ENCODE assay signal across 15 cellular contexts in the genomic region with DNA sequence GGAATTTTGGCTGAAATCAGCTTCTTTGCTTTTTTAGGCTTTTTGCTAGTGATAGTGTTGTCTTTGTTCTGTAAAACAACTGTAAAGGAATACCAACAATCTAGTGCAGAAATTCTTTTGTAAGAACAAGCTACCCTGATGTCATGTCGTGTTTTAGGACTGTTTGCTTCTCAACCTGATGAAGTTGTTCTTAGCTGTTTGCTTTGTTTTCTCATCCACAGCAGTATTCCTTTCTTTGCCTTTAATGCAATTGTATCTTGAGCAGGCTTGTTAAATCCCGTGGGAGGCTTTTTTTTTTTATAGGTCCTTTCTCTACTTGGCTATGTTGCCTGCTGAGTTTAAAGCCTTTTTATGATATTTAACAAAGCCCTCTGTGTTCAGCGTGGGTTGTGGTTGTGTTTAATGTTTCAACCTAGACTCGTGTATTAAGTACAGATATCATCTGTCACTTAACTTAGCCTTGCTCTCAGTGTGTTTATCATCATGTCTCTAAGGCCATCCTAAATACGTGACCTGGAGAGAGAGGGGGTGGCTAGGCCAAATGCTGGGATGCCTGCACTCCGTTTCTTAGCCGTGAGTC. TPM values are rescaled to one million over a fixed set of nuclear protein-coding genes. Genes with fewer than 3 reads are reported as not detected.
DNase-seq lines count a peak whose midpoint lies in the region; ATAC-seq and TF ChIP-seq lines count a peak whose summit lies in the region.
"Had no signal": no experiment of that assay in that cellular context is flagged by ENCODE, and none has a peak within 500 bp of the region (broad histone marks: within the 10 kb centered on the region; RNA-seq: fewer than 3 reads in every experiment).

No MANE protein-coding gene starts in this region.

- H3K4me1 ChIP-seq in vagina (peaks cover 51% of the 10 kb centered on the region), breast epithelium (peaks cover 7 to 11% of the 10 kb centered on the region in 2 donors)

- TF ChIP-seq POLR2A in vagina (IDR thresholded peaks at IDR 0.05) (no peak), breast epithelium (IDR thresholded peaks at IDR 0.05) (no peak)

- no peaks in the 10 kb centered on the region for H3K36me3 ChIP-seq in vagina
- no peaks in the 10 kb centered on the region for H3K36me3 ChIP-seq in breast epithelium
- H3K36me3 ChIP-seq: neutrophil had no signal

- H3K4me3 Mint-ChIP-seq in activated naive CD4-positive, alpha-beta T cell treated with anti-CD3 and anti-CD28 coated beads for 36 hours = no peak overlapping the region
- H3K4me3 Mint-ChIP-seq in activated B cell treated with CpG ODN at 0.5 μM for 24 hours = peak overlapping the region; percentile 28
- no peak overlapping the region for H3K4me3 Mint-ChIP-seq in memory B cell
- H3K4me3 Mint-ChIP-seq: activated T-helper 1 cell treated with anti-CD3 and anti-CD28 coated beads, Interleukin-12 subunit alpha, Interleukin-12 subunit beta, Interleukin-2, Interleukin-4 antibody, amounts not matched to agents 30 ng/mL and 10 ng/mL and 1 ng/mL, durations not matched to agents 14 hours and 24 hours and 36 hours; type B pancreatic cell had no signal

- H3K9me3 ChIP-seq in vagina (no peaks in the 10 kb centered on the region), breast epithelium (no peaks in the 10 kb centered on the region)
- H3K9me3 ChIP-seq: neutrophil had no signal

- TF ChIP-seq CTCF in activated B cell treated with CpG ODN at 0.5 μM for 24 hours (IDR thresholded peaks at IDR 0.05) (no peak), vagina (IDR thresholded peaks at IDR 0.05) (no peak), breast epithelium (IDR thresholded peaks at IDR 0.05) (no peak)

- H3K4me3 ChIP-seq in vagina (no peak overlapping the region), breast epithelium (no peak overlapping the region)

- peak overlapping the region; percentile 26 for H3K27ac ChIP-seq in vagina
- no peak overlapping the region for H3K27ac ChIP-seq in breast epithelium
- H3K27ac ChIP-seq: epithelial cell of prostate, neutrophil had no signal

- intact Hi-C loops in activated naive CD4-positive, alpha-beta T cell treated with anti-CD3 and anti-CD28 coated beads for 36 hours (cut with micrococcal nuclease) = loop anchor here (2.0 kb wide), 1 partner anchor 27 kb away; no protein-coding TSS in a partner anchor
- intact Hi-C loops in activated B cell treated with CpG ODN at 0.5 μM for 24 hours (cut with micrococcal nuclease) = loop anchor here (5.0 kb wide), 1 partner anchor 539 kb away; no protein-coding TSS in a partner anchor
- intact Hi-C loops in vagina (cut with DNase I) = no loop called here
- intact Hi-C loops in breast epithelium (cut with DNase I; ENCODE audit: low total_unique reads) = no loop called here

- no peaks in the 10 kb centered on the region for H3K27me3 Mint-ChIP-seq in activated naive CD4-positive, alpha-beta T cell treated with anti-CD3 and anti-CD28 coated beads for 36 hours (ENCODE audit: low read depth)
- H3K27me3 Mint-ChIP-seq in activated B cell treated with CpG ODN at 0.5 μM for 24 hours (no peaks in the 10 kb centered on the region), memory B cell (no peaks in the 10 kb centered on the region)
- H3K27me3 Mint-ChIP-seq: type B pancreatic cell had no signal

- CTCF ChIA-PET in activated naive CD4-positive, alpha-beta T cell treated with anti-CD3 and anti-CD28 coated beads for 36 hours (lab: Charles Lee) = interaction anchor here (1.0 to 6.7 kb wide), 6 partner anchors 11 to 32 kb away, joined by 3 to 50 read pairs (median 6); no protein-coding TSS in a partner anchor
- CTCF ChIA-PET in activated B cell treated with CpG ODN at 0.5 μM for 24 hours (lab: Charles Lee) = interaction anchor here (0.6 to 12.5 kb wide), 4 partner anchors 16 to 156 kb away, joined by 3 to 212 read pairs (median 12); no protein-coding TSS in a partner anchor

- H3K36me3 Mint-ChIP-seq in activated naive CD4-positive, alpha-beta T cell treated with anti-CD3 and anti-CD28 coated beads for 36 hours (ENCODE audit: low read depth) = peaks cover 2% of the 10 kb centered on the region
- no peaks in the 10 kb centered on the region for H3K36me3 Mint-ChIP-seq in activated naive CD4-positive, alpha-beta T cell treated with anti-CD3 and anti-CD28 coated beads, Interleukin-2, amount 50 U/mL, for 72 hours
- no peaks in the 10 kb centered on the region for H3K36me3 Mint-ChIP-seq in activated B cell treated with CpG ODN at 0.5 μM for 24 hours (ENCODE audit: low read depth)
- no peaks in the 10 kb centered on the region for H3K36me3 Mint-ChIP-seq in memory B cell
- H3K36me3 Mint-ChIP-seq: type B pancreatic cell had no signal

- H3K27ac Mint-ChIP-seq in activated naive CD4-positive, alpha-beta T cell treated with anti-CD3 and anti-CD28 coated beads for 36 hours = peak overlapping the region; percentile 39
- peak overlapping the region in 1 of 2 donors; percentile 31 for H3K27ac Mint-ChIP-seq in activated naive CD4-positive, alpha-beta T cell treated with anti-CD3 and anti-CD28 coated beads, Interleukin-2, amount 50 U/mL, for 72 hours
- H3K27ac Mint-ChIP-seq in activated B cell treated with CpG ODN at 0.5 μM for 24 hours (peak overlapping the region; percentile 74), memory B cell (peak overlapping the region; percentile 14)
- H3K27ac Mint-ChIP-seq: activated T-helper 1 cell treated with anti-CD3 and anti-CD28 coated beads, Interleukin-12 subunit alpha, Interleukin-12 subunit beta, Interleukin-2, Interleukin-4 antibody, amounts not matched to agents 30 ng/mL and 10 ng/mL and 1 ng/mL, durations not matched to agents 14 hours and 24 hours and 36 hours; type B pancreatic cell had no signal

- H3K27me3 ChIP-seq in vagina = no peaks in the 10 kb centered on the region
- no peaks in the 10 kb centered on the region for H3K27me3 ChIP-seq in breast epithelium

- POLR2A ChIA-PET in activated B cell treated with CpG ODN at 0.5 μM for 24 hours (lab: Charles Lee) = interaction anchor here (1.1 kb wide), 1 partner anchor 19 kb away, joined by 3 read pairs; no protein-coding TSS in a partner anchor

- peaks cover 72% of the 10 kb centered on the region for H3K4me1 Mint-ChIP-seq in activated naive CD4-positive, alpha-beta T cell treated with anti-CD3 and anti-CD28 coated beads for 36 hours (ENCODE audit: low read depth)
- H3K4me1 Mint-ChIP-seq in activated B cell treated with CpG ODN at 0.5 μM for 24 hours (peaks cover 96% of the 10 kb centered on the region), memory B cell (peaks cover 58% of the 10 kb centered on the region)

- H3K9me3 Mint-ChIP-seq in activated naive CD4-positive, alpha-beta T cell treated with anti-CD3 and anti-CD28 coated beads for 36 hours = peaks cover 1% of the 10 kb centered on the region
- H3K9me3 Mint-ChIP-seq in activated naive CD4-positive, alpha-beta T cell treated with anti-CD3 and anti-CD28 coated beads, Interleukin-2, amount 50 U/mL, for 72 hours = no peaks in the 10 kb centered on the region
- H3K9me3 Mint-ChIP-seq in activated B cell treated with CpG ODN at 0.5 μM for 24 hours (no peaks in the 10 kb centered on the region), memory B cell (no peaks in the 10 kb centered on the region)
- H3K9me3 Mint-ChIP-seq: activated T-helper 1 cell treated with anti-CD3 and anti-CD28 coated beads, Interleukin-12 subunit alpha, Interleukin-12 subunit beta, Interleukin-2, Interleukin-4 antibody, amounts not matched to agents 30 ng/mL and 10 ng/mL and 1 ng/mL, durations not matched to agents 14 hours and 24 hours and 36 hours; type B pancreatic cell had no signal

- no peak for DNase-seq in activated naive CD4-positive, alpha-beta T cell treated with anti-CD3 and anti-CD28 coated beads for 36 hours
- no peak for DNase-seq in activated naive CD4-positive, alpha-beta T cell treated with anti-CD3 and anti-CD28 coated beads, Interleukin-2, amount 50 U/mL, for 72 hours (ENCODE audit: low spot score in 2 of 2)
- DNase-seq in activated B cell treated with CpG ODN at 0.5 μM for 24 hours (no peak), memory B cell (ENCODE audit: low spot score in 2 of 2) (no peak), vagina (ENCODE audit: extremely low spot score in 2 of 2) (no peak), breast epithelium (ENCODE audit: low spot score in 2 of 2) (no peak), HUDEP-2 (lab: John Stamatoyannopoulos, UW; ENCODE audit: unreplicated experiment in 76 of 76) (no peak)
- DNase-seq: caudate nucleus, NCI-H2029 had no signal

- no peak for ATAC-seq in activated naive CD4-positive, alpha-beta T cell treated with anti-CD3 and anti-CD28 coated beads, Interleukin-2, amount 50 U/mL, for 72 hours
- ATAC-seq in activated B cell treated with CpG ODN at 0.5 μM for 24 hours (ENCODE audit: low read depth) (no peak), memory B cell (ENCODE audit: low read depth) (no peak), GM18873 (IDR thresholded peaks at IDR 0.05; ENCODE audit: low FRiP score, unreplicated experiment) (no peak)
- ATAC-seq: activated CD4-positive, CD25-positive, alpha-beta regulatory T cell treated with anti-CD3 and anti-CD28 coated beads, Interleukin-2, amount 50 U/mL, for 24 hours had no signal

RNA-seq across cellular contexts. Expression of a gene that starts 31.6 kb away (rescaled TPM):
- total RNA-seq in activated naive CD4-positive, alpha-beta T cell treated with anti-CD3 and anti-CD28 coated beads for 36 hours = 10 to 100 TPM; 30.1 to 33.3 TPM
- 10 to 100 TPM; 24.4 to 37.4 TPM for total RNA-seq in activated naive CD4-positive, alpha-beta T cell treated with anti-CD3 and anti-CD28 coated beads, Interleukin-2, amount 50 U/mL, for 72 hours
- total RNA-seq in activated B cell treated with CpG ODN at 0.5 μM for 24 hours (21.6 and 22.6 TPM in 2 replicates), vagina (19.6 TPM), breast epithelium (10 to 100 TPM; 19.9 to 21.3 (median 20.0) TPM)

Comparison
In these comparisons a context has a peak if more than half of its experiments do, and no peak if none do; other contexts are left out.
1. intact Hi-C loops: an anchor here in activated naive CD4-positive, alpha-beta T cell treated with anti-CD3 and anti-CD28 coated beads for 36 hours (2.0 kb wide) and activated B cell treated with CpG ODN at 0.5 μM for 24 hours (5.0 kb wide); none called in vagina and breast epithelium.